Comparison of ENCODE assay signal across 1 cellular context in genomic region chr2:201129044-201129505, GRCh38.
TF ChIP-seq lines count a peak whose summit lies in the region.

No MANE protein-coding gene starts in this region.

TF ChIP-seq in liver, 16 proteins besides CTCF, POLR2A, EP300 and RAD21 (continued from another document):
- TF ChIP-seq REST (IDR thresholded peaks at IDR 0.05) = no peak
- no peak for TF ChIP-seq ATF3 (IDR thresholded peaks at IDR 0.05)
- TF ChIP-seq HNF4G (IDR thresholded peaks at IDR 0.05) = no peak
- no peak for TF ChIP-seq MAX (IDR thresholded peaks at IDR 0.05)
- no peak for TF ChIP-seq FOXA1 (IDR thresholded peaks at IDR 0.05)
- peak in 1 of 2 donors; percentile 11 for TF ChIP-seq RXRA (IDR thresholded peaks at IDR 0.05)
- no peak for TF ChIP-seq EGR1 (IDR thresholded peaks at IDR 0.05; ENCODE audit: low read depth in 2 of 2)
- peak; percentile 20 for TF ChIP-seq YY1 (IDR thresholded peaks at IDR 0.05)
- TF ChIP-seq TAF1 (conservative IDR thresholded peaks at IDR 0.05) = no peak
- TF ChIP-seq NR2F2 (IDR thresholded peaks at IDR 0.05) = no peak
- no peak for TF ChIP-seq ZBTB33 (IDR thresholded peaks at IDR 0.05)
- TF ChIP-seq SP1 (IDR thresholded peaks at IDR 0.05) = no peak
- no peak for TF ChIP-seq GABPA (IDR thresholded peaks at IDR 0.05 in 1 of 2, conservative IDR thresholded peaks at IDR 0.05 in 1 of 2)
TF ChIP-seq in liver: peak in this region for 2.
